1 cellular context compared by ENCODE assay signal in genomic region chr15:58770857-58771620, GRCh38.
TF ChIP-seq lines count a peak whose summit lies in the region.

Gene MINDY2, plus strand, starts transcription at chr15:58771302. Its CDS starts 94 bp downstream, at chr15:58771396.

TF ChIP-seq in K562, 482 proteins besides CTCF, POLR2A, EP300 and RAD21 (continued from another document and continues in another):
- TF ChIP-seq GTF2B (IDR thresholded peaks at IDR 0.05; ENCODE audit: extremely low read depth, insufficient read length): peak; percentile 13
- TF ChIP-seq MYC (IDR thresholded peaks at IDR 0.05; ENCODE audit: low read depth, low read length): peak; percentile 96
- no peak for TF ChIP-seq MYC (CRISPR knock-in tag; IDR thresholded peaks at IDR 0.05; ENCODE audit: borderline replicate concordance, low read depth)
- peak; percentile 80 for TF ChIP-seq TAF1 (IDR thresholded peaks at IDR 0.05; ENCODE audit: control insufficient read depth, extremely low read depth, insufficient read depth, low read length, severe bottlenecking)
- TF ChIP-seq TRIM24 (IDR thresholded peaks at IDR 0.05): peak in 1 of 2 experiments; percentile 34; a peak in 1 of 4 replicates
- TF ChIP-seq RFX5 (IDR thresholded peaks at IDR 0.05; ENCODE audit: low read depth, low read length): peak; percentile 33; the same call in 1 of the 2 replicates
- peak; percentile 49 for TF ChIP-seq FIP1L1 (IDR thresholded peaks at IDR 0.05; ENCODE audit: low read depth, low read length, poor library complexity, severe bottlenecking)
- TF ChIP-seq ZNF239 (CRISPR knock-in tag; IDR thresholded peaks at IDR 0.05): peak; percentile 38; the same call in 1 of the 2 replicates
- TF ChIP-seq HINFP (tag; conservative IDR thresholded peaks at IDR 0.05; ENCODE audit: low read depth): 0 out of 2 replicates have a peak, but pooled peaks have one; percentile 25
- peak; percentile 83 for TF ChIP-seq RB1 (IDR thresholded peaks at IDR 0.05; ENCODE audit: low read depth)
- peak; percentile 43; the same call in 1 of the 2 replicates for TF ChIP-seq BCOR (IDR thresholded peaks at IDR 0.05)
- TF ChIP-seq BRD9 (IDR thresholded peaks at IDR 0.05; ENCODE audit: low read depth, partially characterized antibody): peak; percentile 27
- TF ChIP-seq KDM2B (CRISPR knock-in tag; IDR thresholded peaks at IDR 0.05): no peak
- TF ChIP-seq EGR1 (conservative IDR thresholded peaks at IDR 0.05): peak; percentile 96
- peak; percentile 97 for TF ChIP-seq KDM5B (IDR thresholded peaks at IDR 0.05; ENCODE audit: insufficient replicate concordance, low read depth, low read length)
- peak; percentile 94 for TF ChIP-seq GTF2E2 (tag; IDR thresholded peaks at IDR 0.05)
- peak; percentile 84 to 85 for TF ChIP-seq E2F6 (IDR thresholded peaks at IDR 0.05; ENCODE audit: borderline replicate concordance in 1 of 2, extremely low read depth in 1 of 2, insufficient read depth in 1 of 2, insufficient read length in 1 of 2, low read depth in 1 of 2, low read length in 1 of 2, poor library complexity in 1 of 2, severe bottlenecking in 1 of 2)
- peak; percentile 55 for TF ChIP-seq SETDB1 (IDR thresholded peaks at IDR 0.05; ENCODE audit: low read length)
- no peak for TF ChIP-seq TSC22D4 (tag; IDR thresholded peaks at IDR 0.05)
- peak; percentile 57; the same call in 1 of the 2 replicates for TF ChIP-seq FOSL1 (tag; conservative IDR thresholded peaks at IDR 0.05)
- peak in 2 of 3 experiments; percentile 73 to 94; a peak in 4 of 6 replicates for TF ChIP-seq ZBTB11 (CRISPR knock-in tag; IDR thresholded peaks at IDR 0.05)
- peak; percentile 89 for TF ChIP-seq HNRNPLL (IDR thresholded peaks at IDR 0.05; ENCODE audit: low read depth, low read length, poor library complexity, severe bottlenecking)
- TF ChIP-seq POLR2B (IDR thresholded peaks at IDR 0.05; ENCODE audit: low read depth, partially characterized antibody): peak; percentile 74
- TF ChIP-seq SPI1 (IDR thresholded peaks at IDR 0.05; ENCODE audit: borderline replicate concordance, low read depth, low read length): peak; percentile 40; the same call in 1 of the 2 replicates
- no peak for TF ChIP-seq CBX8 (IDR thresholded peaks at IDR 0.05; ENCODE audit: borderline replicate concordance, extremely low read depth, low read depth, low read length, poor library complexity, severe bottlenecking)
- peak; percentile 98 to 99 for TF ChIP-seq MNT (conservative IDR thresholded peaks at IDR 0.05)
- peak; percentile 98 for TF ChIP-seq RBFOX2 (IDR thresholded peaks at IDR 0.05; ENCODE audit: low read depth, low read length)
- TF ChIP-seq GTF2F1 (IDR thresholded peaks at IDR 0.05; ENCODE audit: low read depth, low read length): peak; percentile 84; the same call in 1 of the 2 replicates
- TF ChIP-seq ATF1 (CRISPR knock-in tag; IDR thresholded peaks at IDR 0.05): no peak
- peak; percentile 90 for TF ChIP-seq ATF1 (tag; IDR thresholded peaks at IDR 0.05)
- TF ChIP-seq CTCFL (IDR thresholded peaks at IDR 0.05; ENCODE audit: borderline replicate concordance, insufficient read depth, low read depth, low read length, poor library complexity, severe bottlenecking): peak; percentile 14
- no peak for TF ChIP-seq FOXP4 (CRISPR knock-in tag; IDR thresholded peaks at IDR 0.05; ENCODE audit: borderline replicate concordance)
- TF ChIP-seq TBP (optimal IDR thresholded peaks at IDR 0.05; ENCODE audit: low read depth, low read length): peak; percentile 87
- TF ChIP-seq ZBTB40 (IDR thresholded peaks at IDR 0.05): peak; percentile 83
- 0 out of 2 replicates have a peak, but pooled peaks have one; percentile 15 for TF ChIP-seq ZBTB40 (CRISPR knock-in tag; IDR thresholded peaks at IDR 0.05)
- TF ChIP-seq EP400 (IDR thresholded peaks at IDR 0.05): peak; percentile 81
- no peak for TF ChIP-seq ZNF224 (CRISPR knock-in tag; IDR thresholded peaks at IDR 0.05)
- no peak for TF ChIP-seq TCFL5 (CRISPR knock-in tag; conservative IDR thresholded peaks at IDR 0.05)
